Comparison of ENCODE assay signal across 8 cellular contexts in the genomic region with DNA sequence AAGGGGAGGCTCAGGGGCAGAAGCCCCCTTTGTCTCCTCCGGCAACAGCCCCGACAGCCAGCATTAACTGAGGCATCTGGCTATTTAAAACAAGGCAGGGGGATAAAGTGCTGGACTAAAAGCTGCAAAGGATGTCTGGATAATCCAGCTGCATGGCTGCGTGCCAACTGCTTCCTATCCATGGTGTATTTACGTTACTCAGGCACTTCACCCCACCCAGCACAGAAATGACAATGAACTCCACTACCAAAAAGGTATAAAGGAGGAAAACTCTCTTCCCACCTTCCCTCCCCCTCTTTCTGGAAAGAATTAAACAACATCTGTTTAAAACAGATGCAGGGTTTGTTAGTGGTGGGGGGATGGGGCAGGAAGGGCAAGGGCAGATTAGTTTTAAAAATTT.
DNase-seq lines count a peak whose midpoint lies in the region; ATAC-seq and TF ChIP-seq lines count a peak whose summit lies in the region.

No MANE protein-coding gene starts in this region.

- H2BK120ac ChIP-seq in neuronal stem cell (ENCODE audit: low read depth, low read length) = no peak overlapping the region

- H4K8ac ChIP-seq in neuronal stem cell (ENCODE audit: low read depth, low read length) = no peak overlapping the region

- H3K4me3 ChIP-seq in neuronal stem cell (ENCODE audit: low read length in 2 of 2) = no peak overlapping the region

- H3K36me3 Mint-ChIP-seq in chondrocyte (ENCODE audit: low read depth) = no peaks in the 10 kb centered on the region

- H3K27ac ChIP-seq in neuronal stem cell (replicated peaks; ENCODE audit: low read length) = no peak overlapping the region

- H2AK5ac ChIP-seq in neuronal stem cell (ENCODE audit: low read depth, low read length) = no peak overlapping the region

- TF ChIP-seq CTCF in chondrocyte (IDR thresholded peaks at IDR 0.05) = no peak

- peaks cover 0 to under 1% of the 10 kb centered on the region in 2 donors for H3K9me3 ChIP-seq in neuronal stem cell (replicated peaks in 1 of 2; ENCODE audit: control insufficient read depth in 2 of 2, insufficient read depth in 1 of 2, low read depth in 1 of 2, low read length in 2 of 2)

- H3K4ac ChIP-seq in neuronal stem cell (ENCODE audit: low read length) = no peak overlapping the region

- no peaks in the 10 kb centered on the region for H3K27me3 ChIP-seq in neuronal stem cell (ENCODE audit: control insufficient read depth in 3 of 3, insufficient read depth in 3 of 3, low read depth in 1 of 3, low read length in 3 of 3)

- H3K18ac ChIP-seq in neuronal stem cell (ENCODE audit: low read length) = peak overlapping the region; percentile 18

- ATAC-seq in HG03095 (IDR thresholded peaks at IDR 0.05; ENCODE audit: unreplicated experiment) (no peak), GM21423 (IDR thresholded peaks at IDR 0.05; ENCODE audit: unreplicated experiment) (no peak), HG02642 (IDR thresholded peaks at IDR 0.05; ENCODE audit: poor library complexity, unreplicated experiment) (no peak)

- no peaks in the 10 kb centered on the region for H3K27me3 Mint-ChIP-seq in chondrocyte (ENCODE audit: low read depth)

- H2BK15ac ChIP-seq in neuronal stem cell (ENCODE audit: low read length) = no peak overlapping the region

- H3K4me1 ChIP-seq in neuronal stem cell (ENCODE audit: control insufficient read depth in 2 of 2, insufficient read depth in 1 of 2, low read depth in 1 of 2, low read length in 2 of 2) = peaks cover 19 to 20% of the 10 kb centered on the region in 2 donors

- no peak overlapping the region for H2BK5ac ChIP-seq in neuronal stem cell (ENCODE audit: low read length)

- peaks cover 4% of the 10 kb centered on the region for H3K79me1 ChIP-seq in neuronal stem cell (ENCODE audit: low read depth, low read length)

- H3K4me2 ChIP-seq in neuronal stem cell (ENCODE audit: insufficient read depth, low read length, poor library complexity, severe bottlenecking) = no peak overlapping the region

- H3K14ac ChIP-seq in neuronal stem cell (ENCODE audit: low read length) = no peak overlapping the region

- no peak overlapping the region for H3K23ac ChIP-seq in neuronal stem cell (ENCODE audit: low read depth, low read length, poor library complexity)

- peaks cover 2 to 6% of the 10 kb centered on the region in 2 donors for H3K36me3 ChIP-seq in neuronal stem cell (replicated peaks in 1 of 2; ENCODE audit: control insufficient read depth in 2 of 2, insufficient read depth in 2 of 2, low read length in 2 of 2)

- WGBS in neuronal stem cell (ENCODE audit: extremely low coverage in 2 of 2, insufficient read length in 2 of 2, insufficient replicate concordance in 1 of 2), 2 donors = no CpG with 5 or more reads among the region's 4 CpGs

- H2AFZ ChIP-seq in neuronal stem cell (ENCODE audit: low read length) = peak overlapping the region; percentile 1

- no peak overlapping the region for H4K91ac ChIP-seq in neuronal stem cell (ENCODE audit: low read depth, low read length, poor library complexity)

- no peaks in the 10 kb centered on the region for H3K9me3 Mint-ChIP-seq in chondrocyte (ENCODE audit: low read depth)

- no peak overlapping the region for H2BK12ac ChIP-seq in neuronal stem cell (ENCODE audit: low read length)

- peak overlapping the region; percentile 37 for H3K27ac Mint-ChIP-seq in chondrocyte (ENCODE audit: unreplicated experiment)

- H3K4me3 Mint-ChIP-seq in chondrocyte (ENCODE audit: unreplicated experiment) = no peak overlapping the region

- H3K9ac ChIP-seq in neuronal stem cell (ENCODE audit: low read depth, low read length, poor library complexity) = no peak overlapping the region

- DNase-seq in EL (peak; percentile 56), NCI-H345 (lab: John Stamatoyannopoulos, UW) (peak; percentile 91), chondrocyte (ENCODE audit: low spot score) (no peak), neuronal stem cell (ENCODE audit: low spot score) (no peak), activated gamma-delta T cell treated with Interleukin-2 at 50 U/mL for 16 hours (no peak)

- H3K4me1 Mint-ChIP-seq in chondrocyte (ENCODE audit: low read depth) = peaks cover 57% of the 10 kb centered on the region

Comparison
In these comparisons a context has a peak if more than half of its experiments do, and no peak if none do; other contexts are left out.
1. DNase-seq: peak in EL (single experiment) and NCI-H345 (single experiment); none in chondrocyte (single experiment), neuronal stem cell (single experiment) and activated gamma-delta T cell treated with Interleukin-2 at 50 U/mL for 16 hours (single experiment).